In the genomic region with DNA sequence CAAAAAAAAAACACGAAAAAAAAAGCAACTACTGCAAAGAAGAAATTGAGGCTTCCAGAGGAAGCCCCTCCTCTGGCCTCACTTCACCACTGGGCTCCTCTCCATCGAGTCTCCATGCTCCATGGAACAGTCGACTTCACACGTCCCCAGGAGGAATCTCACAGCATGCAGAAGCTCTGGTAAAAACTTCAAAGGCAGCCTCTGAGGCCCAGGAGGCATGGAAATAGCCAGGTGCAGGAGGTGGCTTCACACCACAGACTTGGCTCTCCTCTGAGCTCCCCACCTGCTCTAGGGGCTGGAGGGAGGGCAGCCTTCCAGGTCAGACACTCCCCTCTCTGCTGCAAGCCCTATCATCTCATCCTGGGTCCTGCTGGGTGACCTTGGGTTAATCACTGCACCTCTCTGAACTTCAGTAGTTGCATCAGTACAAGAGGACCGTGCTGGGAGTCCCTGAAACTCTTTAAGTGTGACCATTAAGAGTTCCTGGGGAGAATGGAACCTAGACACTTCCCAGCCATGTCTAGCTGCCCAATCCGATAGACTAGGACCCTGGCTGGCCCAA, we compare ENCODE assay signal across 1 cellular context.
TF ChIP-seq lines count a peak whose summit lies in the region.

No MANE protein-coding gene starts in this region.

TF ChIP-seq in K562, 482 proteins besides CTCF, POLR2A, EP300 and RAD21:
- TF ChIP-seq ZNF764 (CRISPR knock-in tag; IDR thresholded peaks at IDR 0.05; ENCODE audit: low read depth) (no peak), BCOR (IDR thresholded peaks at IDR 0.05) (0 out of 2 replicates have a peak, but pooled peaks have one; percentile 33), GTF2F1 (IDR thresholded peaks at IDR 0.05; ENCODE audit: low read depth, low read length) (no peak), ZFP36 (IDR thresholded peaks at IDR 0.05; ENCODE audit: low read depth, low read length, partially characterized antibody) (peak; percentile 4)
